19 cellular contexts compared by ENCODE assay signal in the genomic region with DNA sequence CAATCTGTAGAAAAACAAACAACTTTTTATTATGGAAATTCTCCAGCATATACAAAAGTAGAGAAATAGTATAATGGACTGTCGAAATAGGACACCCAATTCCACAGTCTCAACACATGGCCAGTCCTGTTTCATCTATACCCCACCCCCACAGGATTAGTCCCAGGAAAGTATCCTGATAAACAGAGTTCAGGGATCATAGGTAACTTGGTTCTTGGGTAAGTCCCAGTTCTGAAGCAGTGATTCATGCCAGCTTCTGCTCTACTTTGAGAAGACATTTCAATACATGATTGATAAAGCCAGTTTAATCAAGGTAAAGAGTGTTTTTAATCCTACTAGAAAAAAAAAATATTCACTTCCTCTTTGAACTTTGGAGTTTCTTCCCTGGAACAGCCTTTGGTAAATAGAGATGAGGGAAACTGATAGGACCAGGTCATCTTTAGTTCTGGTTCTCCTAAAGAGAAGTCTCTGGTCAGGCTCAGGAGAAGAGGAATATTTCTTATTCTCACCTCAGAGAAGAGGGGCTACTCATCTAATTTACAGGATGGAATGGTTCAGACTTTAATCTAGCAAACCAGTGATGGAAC.
DNase-seq lines count a peak whose midpoint lies in the region; ATAC-seq and TF ChIP-seq lines count a peak whose summit lies in the region.
"Had no signal": no experiment of that assay in that cellular context is flagged by ENCODE, and none has a peak within 500 bp of the region (broad histone marks: within the 10 kb centered on the region; RNA-seq: fewer than 3 reads in every experiment).

No MANE protein-coding gene starts in this region.

- H3K4me2 ChIP-seq in mammary epithelial cell (ENCODE audit: insufficient read depth, low read depth, low read length), result no peak overlapping the region

- H3K4me3 Mint-ChIP-seq in MCF 10A (ENCODE audit: unreplicated experiment), result no peak overlapping the region
- no peak overlapping the region for H3K4me3 Mint-ChIP-seq in activated T-helper 17 cell treated with anti-CD3 and anti-CD28 coated beads, Interleukin-2, amount 50 U/mL, for 72 hours
- H3K4me3 Mint-ChIP-seq: CD4-positive, alpha-beta T cell had no signal

- H3K27ac ChIP-seq in mammary epithelial cell (ENCODE audit: insufficient read depth, low read depth, low read length) (no peak overlapping the region), esophagus squamous epithelium (peak overlapping the region in 3 of 4 donors; percentile 5 to 72 (median 66)), upper lobe of left lung (peak overlapping the region in 1 of 4 donors; percentile 14), caudate nucleus (ENCODE audit: low read depth, low read length) (no peak overlapping the region)

- H3K4me1 ChIP-seq in mammary epithelial cell (ENCODE audit: insufficient read depth, low read length) (peaks cover 3% of the 10 kb centered on the region), esophagus squamous epithelium (peaks cover 0 to 45% (median 0%) of the 10 kb centered on the region in 3 donors), mucosa of descending colon (ENCODE audit: low read depth) (peaks cover 8% of the 10 kb centered on the region), upper lobe of left lung (peaks cover 0 to 4% (median 1%) of the 10 kb centered on the region in 4 donors)

- no peaks in the 10 kb centered on the region for H4K20me1 ChIP-seq in mammary epithelial cell (ENCODE audit: insufficient read depth, low read length)

- 88% methylated on average over 1 of the region's 1 CpG for WGBS in mammary epithelial cell (ENCODE audit: low coverage, missing lambda C conversion rate)
- 85 to 100% methylated on average over 1 of the region's 1 CpG for WGBS in esophagus squamous epithelium, 2 donors
- 81 to 88% methylated on average over 1 of the region's 1 CpG for WGBS in upper lobe of left lung, 2 donors

- H2AFZ ChIP-seq in mammary epithelial cell (ENCODE audit: low read depth, low read length), result no peak overlapping the region

- H3K4me3 ChIP-seq in mammary epithelial cell (replicated peaks in 1 of 3; ENCODE audit: insufficient read depth in 1 of 3, low read depth in 2 of 3, low read length in 3 of 3) (no peak overlapping the region), esophagus squamous epithelium (no peak overlapping the region), mucosa of descending colon (no peak overlapping the region), upper lobe of left lung (no peak overlapping the region)

- TF ChIP-seq CTCF in MCF 10A (IDR thresholded peaks at IDR 0.05; ENCODE audit: unreplicated experiment) (no peak), mammary epithelial cell (conservative IDR thresholded peaks at IDR 0.05 in 1 of 2, IDR thresholded peaks at IDR 0.05 in 1 of 2; ENCODE audit: extremely low read depth in 1 of 2, insufficient read depth in 1 of 2, low read depth in 1 of 2, low read length in 2 of 2) (no peak), esophagus squamous epithelium (IDR thresholded peaks at IDR 0.05) (no peak), mucosa of descending colon (IDR thresholded peaks at IDR 0.05) (no peak), upper lobe of left lung (IDR thresholded peaks at IDR 0.05) (no peak)

- H3K4me1 Mint-ChIP-seq in MCF 10A (ENCODE audit: insufficient read depth, unreplicated experiment), result peaks cover 23% of the 10 kb centered on the region
- H3K4me1 Mint-ChIP-seq in activated T-helper 17 cell treated with anti-CD3 and anti-CD28 coated beads, Interleukin-2, amount 50 U/mL, for 72 hours, result no peaks in the 10 kb centered on the region

- no peaks in the 10 kb centered on the region for H3K36me3 Mint-ChIP-seq in MCF 10A (ENCODE audit: insufficient read depth, unreplicated experiment)
- peaks cover 24% of the 10 kb centered on the region for H3K36me3 Mint-ChIP-seq in activated T-helper 17 cell treated with anti-CD3 and anti-CD28 coated beads, Interleukin-2, amount 50 U/mL, for 72 hours (ENCODE audit: low read depth)

- dilution Hi-C loops in mammary epithelial cell (cut with HindIII; ENCODE audit: low sequenced_read_pairs), result no loop called here

- in situ Hi-C loops in mammary epithelial cell (cut with MboI; ENCODE audit: low sequenced_read_pairs in 2 of 2), result no loop called here

- H3K36me3 ChIP-seq in mammary epithelial cell (ENCODE audit: insufficient read depth, low read length), result no peaks in the 10 kb centered on the region
- peaks cover 0 to 38% (median 0%) of the 10 kb centered on the region in 3 donors for H3K36me3 ChIP-seq in esophagus squamous epithelium
- H3K36me3 ChIP-seq in mucosa of descending colon (ENCODE audit: low read depth), result no peaks in the 10 kb centered on the region
- peaks cover 3 to 38% (median 24%) of the 10 kb centered on the region in 4 donors for H3K36me3 ChIP-seq in upper lobe of left lung

- H3K27me3 ChIP-seq in mammary epithelial cell (ENCODE audit: insufficient read depth, low read length) (no peaks in the 10 kb centered on the region), esophagus squamous epithelium (no peaks in the 10 kb centered on the region), upper lobe of left lung (no peaks in the 10 kb centered on the region)

- CTCF ChIA-PET in MCF 10A (lab: Yijun Ruan, JAX) (interaction anchor here (0.8 kb wide), 1 partner anchor 207 kb away, joined by 3 read pairs; no protein-coding TSS in a partner anchor), mammary epithelial cell (lab: Charles Lee; ENCODE audit: low non-redundant PET) (no interaction called here)

- H3K27ac Mint-ChIP-seq in MCF 10A (ENCODE audit: low read depth, unreplicated experiment), result no peak overlapping the region
- no peak overlapping the region for H3K27ac Mint-ChIP-seq in activated T-helper 17 cell treated with anti-CD3 and anti-CD28 coated beads, Interleukin-2, amount 50 U/mL, for 72 hours
- H3K27ac Mint-ChIP-seq: CD4-positive, alpha-beta T cell had no signal

- no peak for TF ChIP-seq EP300 in upper lobe of left lung (IDR thresholded peaks at IDR 0.05)

- no peak for TF ChIP-seq POLR2A in esophagus squamous epithelium (IDR thresholded peaks at IDR 0.05)
- TF ChIP-seq POLR2A in upper lobe of left lung (IDR thresholded peaks at IDR 0.05), result no peak

- DNase-seq in MCF 10A (ENCODE audit: unreplicated experiment) (peak; percentile 18), mammary epithelial cell (no peak), esophagus squamous epithelium (lab: John Stamatoyannopoulos, UW) (no peak), mucosa of descending colon (peak in 1 of 3 donors; percentile 25), NCI-H1694 (lab: John Stamatoyannopoulos, UW) (no peak), upper lobe of left lung (no peak), caudate nucleus (lab: John Stamatoyannopoulos, UW) (no peak)
- DNase-seq: CD4-positive, alpha-beta T cell; DMS153; GDM1; HCEC 1CT; NCI-H1105; NCI-H1694 treated with DMSO at 0.1 percent for 48 hours; NCI-H2107; NCI-H226; NCI-H524 treated with DMSO at 0.1 percent for 48 hours; NK-92 treated with Interleukin-12 subunit alpha and Interleukin-12 subunit beta, amount 100 ng/mL, for 24 hours; Right ventricle myocardium superior had no signal

- H3K27me3 Mint-ChIP-seq in MCF 10A (ENCODE audit: insufficient read depth, unreplicated experiment), result peaks cover 17% of the 10 kb centered on the region
- H3K27me3 Mint-ChIP-seq in activated T-helper 17 cell treated with anti-CD3 and anti-CD28 coated beads, Interleukin-2, amount 50 U/mL, for 72 hours, result no peaks in the 10 kb centered on the region
- H3K27me3 Mint-ChIP-seq: CD4-positive, alpha-beta T cell had no signal

- H3K9me3 Mint-ChIP-seq in MCF 10A (ENCODE audit: unreplicated experiment), result no peaks in the 10 kb centered on the region
- H3K9me3 Mint-ChIP-seq in activated T-helper 17 cell treated with anti-CD3 and anti-CD28 coated beads, Interleukin-2, amount 50 U/mL, for 72 hours, result no peaks in the 10 kb centered on the region
- H3K9me3 Mint-ChIP-seq: CD4-positive, alpha-beta T cell had no signal

- BruUV-seq in MCF 10A (replicated peaks; lab: Mats Ljungman, UMichigan) (no TSS peak), mammary epithelial cell (replicated peaks; lab: Mats Ljungman, UMichigan) (no TSS peak)

- intact Hi-C loops in MCF 10A (cut with micrococcal nuclease) (no loop called here), mammary epithelial cell (cut with micrococcal nuclease) (no loop called here), esophagus squamous epithelium (cut with DNase I) (no loop called here), mucosa of descending colon (cut with DNase I, micrococcal nuclease) (no loop called here)

- H3K79me2 ChIP-seq in mammary epithelial cell (ENCODE audit: insufficient read depth, low read length), result no peaks in the 10 kb centered on the region

- POLR2A ChIA-PET in MCF 10A (lab: Yijun Ruan, JAX), result interaction anchor here (0.7 to 1.0 kb wide), 2 partner anchors 18 to 48 kb away, joined by 3 read pairs; no protein-coding TSS in a partner anchor

- ATAC-seq in mucosa of descending colon (peak; percentile 86), upper lobe of left lung (ENCODE audit: low FRiP score in 2 of 2) (no peak)
- ATAC-seq in activated T-helper 17 cell treated with anti-CD3 and anti-CD28 coated beads, Interleukin-2, amount 50 U/mL, for 72 hours (replicated peaks), result no peak

- H3K9me3 ChIP-seq in mammary epithelial cell (replicated peaks; ENCODE audit: insufficient read depth, low read length), result no peaks in the 10 kb centered on the region
- no peaks in the 10 kb centered on the region for H3K9me3 ChIP-seq in esophagus squamous epithelium
- no peaks in the 10 kb centered on the region for H3K9me3 ChIP-seq in mucosa of descending colon
- no peaks in the 10 kb centered on the region for H3K9me3 ChIP-seq in upper lobe of left lung

- no peak overlapping the region for H3K9ac ChIP-seq in mammary epithelial cell (ENCODE audit: insufficient read depth, low read length)

Comparison
In these comparisons a context has a peak if more than half of its experiments do, and no peak if none do; other contexts are left out.
1. H3K27ac ChIP-seq: peak in esophagus squamous epithelium (3 of 4); none in mammary epithelial cell (single experiment) and caudate nucleus (single experiment).